In genomic region chr3:179902061-179902460, GRCh38 we compare ENCODE assay signal across 28 cellular contexts.
"Had no signal": no experiment of that assay in that cellular context is flagged by ENCODE, and none has a peak within 500 bp of the region (broad histone marks: within the 10 kb centered on the region; RNA-seq: fewer than 3 reads in every experiment).

No MANE protein-coding gene starts in this region.

- ATAC-seq: activated CD4-positive, alpha-beta T cell treated with anti-CD3 and anti-CD28 coated beads for 36 hours; activated naive CD4-positive, alpha-beta T cell treated with anti-CD3 and anti-CD28 coated beads, Interleukin-2, amount 50 U/mL, for 72 hours; activated T-cell treated with anti-CD3 and anti-CD28 coated beads, Interleukin-2, amount 50 U/mL, for 72 hours; esophagus mucosa had no signal

- H3K36me3 ChIP-seq: ascending aorta, breast epithelium, cardiac muscle cell, colonic mucosa had no signal

- H3K36me3 Mint-ChIP-seq: activated naive CD4-positive, alpha-beta T cell treated with anti-CD3 and anti-CD28 coated beads, Interleukin-2, amount 10 ng/mL, durations not matched to agents 7 days and 5 days; activated naive CD4-positive, alpha-beta T cell treated with anti-CD3 and anti-CD28 coated beads, Interleukin-2, amount 50 U/mL, for 72 hours; activated naive CD8-positive, alpha-beta T cell treated with anti-CD3 and anti-CD28 coated beads, Interleukin-2, amount 10 ng/mL, durations not matched to agents 7 days and 5 days; brain had no signal

- H3K9me3 ChIP-seq: ascending aorta, breast epithelium, colonic mucosa had no signal

- H3K9me3 Mint-ChIP-seq: activated CD4-positive, alpha-beta memory T cell treated with anti-CD3 and anti-CD28 coated beads, Interleukin-2, amount 10 ng/mL, durations not matched to agents 7 days and 5 days; activated CD4-positive, alpha-beta T cell treated with anti-CD3 and anti-CD28 coated beads, Interleukin-2, amount 10 ng/mL, durations not matched to agents 7 days and 5 days; activated naive CD4-positive, alpha-beta T cell treated with anti-CD3 and anti-CD28 coated beads, Interleukin-2, amount 10 ng/mL, durations not matched to agents 7 days and 5 days; activated naive CD4-positive, alpha-beta T cell treated with anti-CD3 and anti-CD28 coated beads, Interleukin-2, amount 50 U/mL, for 72 hours; activated naive CD8-positive, alpha-beta T cell treated with anti-CD3 and anti-CD28 coated beads, Interleukin-2, amount 10 ng/mL, durations not matched to agents 7 days and 5 days; activated T-cell treated with anti-CD3 and anti-CD28 coated beads, Interleukin-2, amount 50 U/mL, for 24 hours; activated T-cell treated with anti-CD3 and anti-CD28 coated beads, Interleukin-2, amount 50 U/mL, for 72 hours; brain; endodermal cell had no signal

- H3K4me1 ChIP-seq: ascending aorta, breast epithelium, colonic mucosa had no signal

- H3K27me3 Mint-ChIP-seq: activated naive CD4-positive, alpha-beta T cell treated with anti-CD3 and anti-CD28 coated beads, Interleukin-2, amount 10 ng/mL, durations not matched to agents 7 days and 5 days had no signal

- H3K27ac Mint-ChIP-seq: activated CD4-positive, alpha-beta memory T cell treated with anti-CD3 and anti-CD28 coated beads, Interleukin-2, amount 10 ng/mL, durations not matched to agents 7 days and 5 days; activated CD4-positive, alpha-beta T cell treated with anti-CD3 and anti-CD28 coated beads for 36 hours; activated CD4-positive, alpha-beta T cell treated with anti-CD3 and anti-CD28 coated beads, Interleukin-2, amount 10 ng/mL, durations not matched to agents 7 days and 5 days; activated naive CD4-positive, alpha-beta T cell treated with anti-CD3 and anti-CD28 coated beads, Interleukin-2, amount 10 ng/mL, durations not matched to agents 7 days and 5 days; activated naive CD4-positive, alpha-beta T cell treated with anti-CD3 and anti-CD28 coated beads, Interleukin-2, amount 50 U/mL, for 72 hours; activated naive CD8-positive, alpha-beta T cell treated with anti-CD3 and anti-CD28 coated beads, Interleukin-2, amount 10 ng/mL, durations not matched to agents 7 days and 5 days; activated T-cell treated with anti-CD3 and anti-CD28 coated beads, Interleukin-2, amount 50 U/mL, for 24 hours; activated T-cell treated with anti-CD3 and anti-CD28 coated beads, Interleukin-2, amount 50 U/mL, for 72 hours; brain; endodermal cell had no signal

- H3K4me3 Mint-ChIP-seq: activated CD4-positive, alpha-beta memory T cell treated with anti-CD3 and anti-CD28 coated beads, Interleukin-2, amount 10 ng/mL, durations not matched to agents 7 days and 5 days; activated CD4-positive, alpha-beta T cell treated with anti-CD3 and anti-CD28 coated beads for 36 hours; activated CD4-positive, alpha-beta T cell treated with anti-CD3 and anti-CD28 coated beads, Interleukin-2, amount 10 ng/mL, durations not matched to agents 7 days and 5 days; activated naive CD4-positive, alpha-beta T cell treated with anti-CD3 and anti-CD28 coated beads, Interleukin-2, amount 10 ng/mL, durations not matched to agents 7 days and 5 days; activated naive CD8-positive, alpha-beta T cell treated with anti-CD3 and anti-CD28 coated beads, Interleukin-2, amount 10 ng/mL, durations not matched to agents 7 days and 5 days; activated T-cell treated with anti-CD3 and anti-CD28 coated beads, Interleukin-2, amount 50 U/mL, for 24 hours; activated T-cell treated with anti-CD3 and anti-CD28 coated beads, Interleukin-2, amount 50 U/mL, for 72 hours; brain; endodermal cell had no signal

- DNase-seq: activated CD4-positive, alpha-beta memory T cell treated with anti-CD3 and anti-CD28 coated beads, Interleukin-2, amount 10 ng/mL, durations not matched to agents 7 days and 5 days; activated CD4-positive, alpha-beta T cell treated with anti-CD3 and anti-CD28 coated beads for 36 hours; activated CD4-positive, alpha-beta T cell treated with anti-CD3 and anti-CD28 coated beads, Interleukin-2, amount 10 ng/mL, durations not matched to agents 7 days and 5 days; activated CD4-positive, alpha-beta T cell treated with anti-CD3 and anti-CD28 coated beads, Interleukin-2, amount 50 U/mL, for 4 hours; activated CD4-positive, CD25-positive, alpha-beta regulatory T cell; activated CD4-positive, CD25-positive, alpha-beta regulatory T cell treated with anti-CD3 and anti-CD28 coated beads, Interleukin-2, amount 50 U/mL, for 72 hours; activated CD8-positive, alpha-beta memory T cell treated with anti-CD3 and anti-CD28 coated beads, Interleukin-2, amount 50 U/mL, for 48 hours; activated gamma-delta T cell; activated naive CD4-positive, alpha-beta T cell; activated naive CD4-positive, alpha-beta T cell treated with anti-CD3 and anti-CD28 coated beads, Interleukin-2, amount 10 ng/mL, durations not matched to agents 7 days and 5 days; activated naive CD8-positive, alpha-beta T cell treated with anti-CD3 and anti-CD28 coated beads, Interleukin-2, amount 10 ng/mL, durations not matched to agents 7 days and 5 days; activated T-cell treated with anti-CD3 and anti-CD28 coated beads for 4 hours; activated T-cell treated with anti-CD3 and anti-CD28 coated beads, Interleukin-2, amount 50 U/mL, for 24 hours; activated T-cell treated with anti-CD3 and anti-CD28 coated beads, Interleukin-2, amount 50 U/mL, for 72 hours; central memory CD4-positive, alpha-beta T cell; cerebellar nuclear complex; colonic mucosa; effector memory CD4-positive, alpha-beta T cell; endodermal cell; foreskin fibroblast; head of caudate nucleus; T-helper 2 cell had no signal

- H3K27me3 ChIP-seq: ascending aorta, breast epithelium, cardiac muscle cell, colonic mucosa had no signal

- H3K4me3 ChIP-seq: ascending aorta, breast epithelium, cardiac muscle cell, colonic mucosa had no signal

- H3K4me1 Mint-ChIP-seq: activated CD4-positive, alpha-beta memory T cell treated with anti-CD3 and anti-CD28 coated beads, Interleukin-2, amount 10 ng/mL, durations not matched to agents 7 days and 5 days; activated CD4-positive, alpha-beta T cell treated with anti-CD3 and anti-CD28 coated beads for 36 hours; activated CD4-positive, alpha-beta T cell treated with anti-CD3 and anti-CD28 coated beads, Interleukin-2, amount 10 ng/mL, durations not matched to agents 7 days and 5 days; activated naive CD4-positive, alpha-beta T cell treated with anti-CD3 and anti-CD28 coated beads, Interleukin-2, amount 10 ng/mL, durations not matched to agents 7 days and 5 days; activated naive CD8-positive, alpha-beta T cell treated with anti-CD3 and anti-CD28 coated beads, Interleukin-2, amount 10 ng/mL, durations not matched to agents 7 days and 5 days had no signal

- H3K27ac ChIP-seq: ascending aorta, breast epithelium, cardiac muscle cell, colonic mucosa had no signal
